In the genomic region with DNA sequence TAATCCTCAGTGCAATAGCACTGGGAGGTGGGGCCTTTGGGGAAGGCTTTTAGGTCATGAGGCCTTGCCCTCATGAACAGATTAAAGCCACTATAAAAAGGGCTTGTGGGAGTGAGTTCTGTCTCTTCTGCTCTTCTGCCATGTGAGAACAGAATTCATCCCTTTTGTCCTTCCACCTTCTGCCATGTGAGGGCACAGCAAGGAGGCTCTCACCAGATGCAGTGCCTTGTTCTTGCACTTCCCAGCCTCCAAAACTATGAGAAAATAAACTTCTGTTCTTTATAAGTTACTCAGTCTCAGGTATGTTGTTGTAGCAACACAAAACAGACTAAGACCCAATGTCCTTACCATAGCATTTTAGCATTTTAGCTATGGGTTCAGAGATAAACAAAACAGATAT, we compare ENCODE assay signal across 29 cellular contexts.
"Had no signal": no experiment of that assay in that cellular context is flagged by ENCODE, and none has a peak within 500 bp of the region (broad histone marks: within the 10 kb centered on the region; RNA-seq: fewer than 3 reads in every experiment).

No MANE protein-coding gene starts in this region.

- H3K4me3 Mint-ChIP-seq: mesothelial cell of epicardium; naive B cell; nephron; neural progenitor cell; stimulated activated effector memory CD8-positive, alpha-beta T cell treated with anti-CD3 and anti-CD28 coated beads, Interleukin-12 subunit alpha, Interleukin-12 subunit beta, amount 100 ng/mL, for 72 hours; type B pancreatic cell had no signal

- H3K27me3 ChIP-seq: right atrium auricular region had no signal

- FAIRE-seq: endothelial cell of umbilical vein, islet of Langerhans had no signal

- H3K9ac ChIP-seq: neural progenitor cell had no signal

- H3K4me2 ChIP-seq: neural progenitor cell had no signal

- H3K9me3 ChIP-seq: left lung, mucosa of descending colon, prostate gland, right atrium auricular region, sigmoid colon had no signal

- H3K27ac ChIP-seq: coronary artery, esophagus muscularis mucosa, heart right ventricle, left lung, neural progenitor cell, prostate gland, right atrium auricular region, sigmoid colon, stomach, tibial artery had no signal

- H3K4me1 ChIP-seq: esophagus muscularis mucosa, heart right ventricle, left lung, neural progenitor cell, prostate gland, right atrium auricular region, sigmoid colon, stomach, tibial artery had no signal

- H2AFZ ChIP-seq: neural progenitor cell had no signal

- H3K9me3 Mint-ChIP-seq: nephron; neural progenitor cell; stimulated activated effector memory CD8-positive, alpha-beta T cell treated with anti-CD3 and anti-CD28 coated beads, Interleukin-12 subunit alpha, Interleukin-12 subunit beta, amount 100 ng/mL, for 72 hours; type B pancreatic cell had no signal

- H3K4me3 ChIP-seq: coronary artery, esophagus muscularis mucosa, heart right ventricle, left lung, mucosa of descending colon, neural progenitor cell, prostate gland, right atrium auricular region, sigmoid colon, stomach, tibial artery had no signal

- H3K36me3 Mint-ChIP-seq: mesothelial cell of epicardium; neural progenitor cell; stimulated activated effector memory CD8-positive, alpha-beta T cell treated with anti-CD3 and anti-CD28 coated beads, Interleukin-12 subunit alpha, Interleukin-12 subunit beta, amount 100 ng/mL, for 72 hours; type B pancreatic cell had no signal

- H3K27ac Mint-ChIP-seq: mesothelial cell of epicardium; naive B cell; nephron; neural progenitor cell; stimulated activated effector memory CD8-positive, alpha-beta T cell treated with anti-CD3 and anti-CD28 coated beads, Interleukin-12 subunit alpha, Interleukin-12 subunit beta, amount 100 ng/mL, for 72 hours; type B pancreatic cell had no signal

- H3K4me1 Mint-ChIP-seq: mesothelial cell of epicardium; naive B cell; nephron; neural progenitor cell; stimulated activated effector memory CD8-positive, alpha-beta T cell treated with anti-CD3 and anti-CD28 coated beads, Interleukin-12 subunit alpha, Interleukin-12 subunit beta, amount 100 ng/mL, for 72 hours had no signal

- H3K36me3 ChIP-seq: esophagus muscularis mucosa, heart right ventricle, left lung, neural progenitor cell, prostate gland, right atrium auricular region, sigmoid colon, stomach, tibial artery had no signal

- DNase-seq: dermis blood vessel endothelial cell; effector memory CD4-positive, alpha-beta T cell; foreskin melanocyte; glutamatergic neuron; heart right ventricle; hippocampal formation; left cardiac atrium; left lung; mesenchymal stem cell; mucosa of descending colon; naive B cell; nucleus accumbens; sigmoid colon; stimulated activated CD4-positive, alpha-beta T cell treated with anti-CD3 and anti-CD28 coated beads, Interleukin-2, amount 100 ng/mL, for 24 hours; stimulated activated CD4-positive, alpha-beta T cell treated with anti-CD3 and anti-CD28 coated beads, Interleukin-4, amount 100 ng/mL, for 24 hours; stimulated activated naive CD4-positive, alpha-beta T cell treated with Interleukin-2 at 50 U/mL for 16 hours; stomach; tibial artery had no signal

- ATAC-seq: heart right ventricle; left cardiac atrium; left lung; mucosa of descending colon; stimulated activated effector memory CD8-positive, alpha-beta T cell treated with anti-CD3 and anti-CD28 coated beads, Interleukin-12 subunit alpha, Interleukin-12 subunit beta, amount 100 ng/mL, for 72 hours had no signal
